Comparison of ENCODE assay signal across 9 cellular contexts in genomic region chr9:129493714-129494047, GRCh38.
A peak's percentile ranks its signal among the peaks of the same experiment; 100 is the strongest.
DNase-seq lines count a peak whose midpoint lies in the region; ATAC-seq and TF ChIP-seq lines count a peak whose summit lies in the region.
"Had no signal": no experiment of that assay in that cellular context is flagged by ENCODE, and none has a peak within 500 bp of the region (broad histone marks: within the 10 kb centered on the region; RNA-seq: fewer than 3 reads in every experiment).

No MANE protein-coding gene starts in this region.

- H3K9me3 ChIP-seq in CD4-positive, alpha-beta T cell (ENCODE audit: control insufficient read depth, low read length) = no peaks in the 10 kb centered on the region
- no peaks in the 10 kb centered on the region for H3K9me3 ChIP-seq in Panc1 (ENCODE audit: control insufficient read depth, insufficient read depth, low read depth, low read length)
- H3K9me3 ChIP-seq in gastroesophageal sphincter = no peaks in the 10 kb centered on the region
- no peaks in the 10 kb centered on the region for H3K9me3 ChIP-seq in prostate gland

- peaks cover 8% of the 10 kb centered on the region for H3K27me3 Mint-ChIP-seq in CD4-positive, alpha-beta T cell
- H3K27me3 Mint-ChIP-seq in activated CD4-positive, alpha-beta memory T cell treated with anti-CD3 and anti-CD28 coated beads for 36 hours = no peaks in the 10 kb centered on the region
- no peaks in the 10 kb centered on the region for H3K27me3 Mint-ChIP-seq in activated T-cell treated with anti-CD3 and anti-CD28 coated beads, Interleukin-2, amount 50 U/mL, for 72 hours (ENCODE audit: low read depth)

- no peak for TF ChIP-seq CTCF in CD4-positive, alpha-beta T cell (IDR thresholded peaks at IDR 0.05)
- no peak for TF ChIP-seq CTCF in Panc1 (IDR thresholded peaks at IDR 0.05)
- TF ChIP-seq CTCF in gastroesophageal sphincter (IDR thresholded peaks at IDR 0.05) = no peak
- no peak for TF ChIP-seq CTCF in prostate gland (IDR thresholded peaks at IDR 0.05)

- peaks cover 54% of the 10 kb centered on the region for H3K4me1 Mint-ChIP-seq in CD4-positive, alpha-beta T cell (ENCODE audit: low read depth)
- H3K4me1 Mint-ChIP-seq in activated CD4-positive, alpha-beta memory T cell treated with anti-CD3 and anti-CD28 coated beads for 36 hours (ENCODE audit: low read depth) = peaks cover 52% of the 10 kb centered on the region
- peaks cover 72% of the 10 kb centered on the region for H3K4me1 Mint-ChIP-seq in activated T-cell treated with anti-CD3 and anti-CD28 coated beads, Interleukin-2, amount 50 U/mL, for 72 hours (ENCODE audit: low read depth)

- H3K27ac Mint-ChIP-seq in CD4-positive, alpha-beta T cell = peak overlapping the region; percentile 70
- H3K27ac Mint-ChIP-seq in activated CD4-positive, alpha-beta memory T cell treated with anti-CD3 and anti-CD28 coated beads for 36 hours = no peak overlapping the region
- H3K27ac Mint-ChIP-seq in activated T-cell treated with anti-CD3 and anti-CD28 coated beads, Interleukin-2, amount 50 U/mL, for 72 hours = no peak overlapping the region

- in situ Hi-C loops in Panc1 (cut with HindIII; ENCODE audit: low pct_unique_long_range_greater_than_20kb, low sequenced_read_pairs) = no loop called here

- no peak for TF ChIP-seq EP300 in gastroesophageal sphincter (IDR thresholded peaks at IDR 0.05)

- intact Hi-C loops in CD4-positive, alpha-beta T cell (cut with DNase I, micrococcal nuclease) = loop anchor here in 1 of 2 experiments (5.0 to 10.0 kb wide), 2 partner anchors 91 to 114 kb away; no protein-coding TSS in a partner anchor
- intact Hi-C loops in Panc1 (cut with micrococcal nuclease; ENCODE audit: unreplicated experiment) = no loop called here
- intact Hi-C loops in prostate gland (cut with DNase I) = no loop called here
- intact Hi-C loops in activated CD4-positive, alpha-beta memory T cell treated with anti-CD3 and anti-CD28 coated beads for 36 hours (cut with micrococcal nuclease) = no loop called here

- DNase-seq in CD4-positive, alpha-beta T cell = no peak
- DNase-seq in Panc1 (ENCODE audit: low read depth, low spot score) (no peak), prostate gland (ENCODE audit: low spot score) (no peak)
- no peak for DNase-seq in activated CD4-positive, alpha-beta memory T cell treated with anti-CD3 and anti-CD28 coated beads for 36 hours
- DNase-seq in activated T-cell treated with anti-CD3 and anti-CD28 coated beads, Interleukin-2, amount 50 U/mL, for 72 hours = no peak
- DNase-seq: NCI-H345 had no signal

- peak overlapping the region; percentile 62 for H3K4me3 Mint-ChIP-seq in CD4-positive, alpha-beta T cell
- H3K4me3 Mint-ChIP-seq in activated CD4-positive, alpha-beta memory T cell treated with anti-CD3 and anti-CD28 coated beads for 36 hours = no peak overlapping the region
- H3K4me3 Mint-ChIP-seq in activated T-cell treated with anti-CD3 and anti-CD28 coated beads, Interleukin-2, amount 50 U/mL, for 72 hours = no peak overlapping the region

- H3K36me3 ChIP-seq in Panc1 (ENCODE audit: control insufficient read depth, insufficient read depth, low read length) (no peaks in the 10 kb centered on the region), gastroesophageal sphincter (peaks cover 0 to 17% of the 10 kb centered on the region in 2 donors), prostate gland (no peaks in the 10 kb centered on the region)

- no TSS peak for BruUV-seq in Panc1 (replicated peaks; lab: Mats Ljungman, UMichigan)

- peaks cover 14% of the 10 kb centered on the region for H3K36me3 Mint-ChIP-seq in CD4-positive, alpha-beta T cell (ENCODE audit: low read depth)
- H3K36me3 Mint-ChIP-seq in activated CD4-positive, alpha-beta memory T cell treated with anti-CD3 and anti-CD28 coated beads for 36 hours = peaks cover 31% of the 10 kb centered on the region
- peaks cover 11 to 22% of the 10 kb centered on the region in 2 donors for H3K36me3 Mint-ChIP-seq in activated T-cell treated with anti-CD3 and anti-CD28 coated beads, Interleukin-2, amount 50 U/mL, for 72 hours (ENCODE audit: insufficient read depth in 2 of 2)

- 39 to 68% methylated on average over 6 to 7 of the region's 7 CpGs for WGBS in gastroesophageal sphincter (ENCODE audit: low coverage in 1 of 2), 2 donors
- 61% methylated on average over 7 of the region's 7 CpGs for WGBS in prostate gland

- no peak for TF ChIP-seq POLR2A in gastroesophageal sphincter (IDR thresholded peaks at IDR 0.05)
- no peak for TF ChIP-seq POLR2A in prostate gland (IDR thresholded peaks at IDR 0.05)

- POLR2A ChIA-PET in CD4-positive, alpha-beta T cell (lab: Charles Lee) = interaction anchor here (1.0 kb wide), 1 partner anchor 21 kb away, joined by 3 read pairs; no protein-coding TSS in a partner anchor
- POLR2A ChIA-PET in Panc1 (lab: Charles Lee) = interaction anchor here (0.6 kb wide), 2 partner anchors 14 to 77 kb away, joined by 3 to 5 read pairs; no protein-coding TSS in a partner anchor
- POLR2A ChIA-PET in activated CD4-positive, alpha-beta memory T cell treated with anti-CD3 and anti-CD28 coated beads for 36 hours (lab: Charles Lee) = interaction anchor here (1.8 kb wide), 1 partner anchor 14 kb away, joined by 5 read pairs; no protein-coding TSS in a partner anchor

- no peak overlapping the region for H3K27ac ChIP-seq in CD4-positive, alpha-beta T cell (ENCODE audit: low read depth, low read length)
- H3K27ac ChIP-seq in Panc1 (ENCODE audit: low read length) (peak overlapping the region; percentile 97), gastroesophageal sphincter (peak overlapping the region in 3 of 4 donors; percentile 100), prostate gland (peak overlapping the region; percentile 99 to 100)

- H3K4me3 ChIP-seq in Panc1 (ENCODE audit: low read depth in 2 of 2, low read length in 2 of 2) (no peak overlapping the region), gastroesophageal sphincter (no peak overlapping the region), prostate gland (no peak overlapping the region)

- no peaks in the 10 kb centered on the region for H3K27me3 ChIP-seq in CD4-positive, alpha-beta T cell (ENCODE audit: control insufficient read depth, insufficient read depth, low read length)
- no peaks in the 10 kb centered on the region for H3K27me3 ChIP-seq in Panc1 (ENCODE audit: control insufficient read depth, insufficient read depth, low read length)
- no peaks in the 10 kb centered on the region for H3K27me3 ChIP-seq in gastroesophageal sphincter
- H3K27me3 ChIP-seq in prostate gland (replicated peaks; ENCODE audit: insufficient read depth) = no peaks in the 10 kb centered on the region

- CTCF ChIA-PET in CD4-positive, alpha-beta T cell (lab: Charles Lee) = no interaction called here
- CTCF ChIA-PET in Panc1 (lab: Charles Lee) = no interaction called here
- CTCF ChIA-PET in activated CD4-positive, alpha-beta memory T cell treated with anti-CD3 and anti-CD28 coated beads for 36 hours (lab: Charles Lee) = interaction anchor here (1.4 kb wide), 1 partner anchor 319 kb away, joined by 4 read pairs; no protein-coding TSS in a partner anchor

- H3K4me1 ChIP-seq in Panc1 (ENCODE audit: control insufficient read depth, insufficient read depth, low read length) = peaks cover 58% of the 10 kb centered on the region
- peaks cover 0 to 96% (median 55%) of the 10 kb centered on the region in 3 donors for H3K4me1 ChIP-seq in gastroesophageal sphincter
- H3K4me1 ChIP-seq in prostate gland (replicated peaks) = peaks cover 50% of the 10 kb centered on the region

- ATAC-seq in CD4-positive, alpha-beta T cell (ENCODE audit: poor library complexity) = no peak
- ATAC-seq in Panc1 (no peak), gastroesophageal sphincter (no peak), HG03175 (IDR thresholded peaks at IDR 0.05; ENCODE audit: unreplicated experiment) (no peak), GM19452 (IDR thresholded peaks at IDR 0.05; ENCODE audit: unreplicated experiment) (no peak)
- no peak for ATAC-seq in activated T-cell treated with anti-CD3 and anti-CD28 coated beads, Interleukin-2, amount 50 U/mL, for 72 hours (replicated peaks in 1 of 2)

- no peaks in the 10 kb centered on the region for H3K9me3 Mint-ChIP-seq in CD4-positive, alpha-beta T cell
- no peaks in the 10 kb centered on the region for H3K9me3 Mint-ChIP-seq in activated CD4-positive, alpha-beta memory T cell treated with anti-CD3 and anti-CD28 coated beads for 36 hours
- H3K9me3 Mint-ChIP-seq in activated T-cell treated with anti-CD3 and anti-CD28 coated beads, Interleukin-2, amount 50 U/mL, for 72 hours = no peaks in the 10 kb centered on the region
